Comparison of ENCODE assay signal across 1 cellular context in genomic region chr5:151281001-151281639, GRCh38.
TF ChIP-seq lines count a peak whose summit lies in the region.

No MANE protein-coding gene starts in this region.

TF ChIP-seq in H1, 55 proteins besides CTCF, POLR2A, EP300 and RAD21:
- TF ChIP-seq JUND (IDR thresholded peaks at IDR 0.05; ENCODE audit: low read length) (no peak), CEBPB (IDR thresholded peaks at IDR 0.05; ENCODE audit: low read depth, low read length) (no peak), CHD2 (IDR thresholded peaks at IDR 0.05; ENCODE audit: low read length) (no peak)
